Comparison of ENCODE assay signal across 1 cellular context in genomic region chr11:35619754-35620640, GRCh38.
TF ChIP-seq lines count a peak whose summit lies in the region.

No MANE protein-coding gene starts in this region.

TF ChIP-seq in HEK293, 187 proteins besides CTCF, POLR2A, EP300 and RAD21 (continued from another document):
- TF ChIP-seq ZBTB10 (tag by site-specific recombination; IDR thresholded peaks at IDR 0.05) (peak; percentile 47; the same call in 1 of the 2 replicates), ZNF596 (tag by site-specific recombination; IDR thresholded peaks at IDR 0.05) (no peak), ZNF157 (tag by site-specific recombination; IDR thresholded peaks at IDR 0.05) (no peak), ZNF394 (tag by site-specific recombination; IDR thresholded peaks at IDR 0.05; ENCODE audit: borderline replicate concordance) (no peak), BCL11B (tag by site-specific recombination; IDR thresholded peaks at IDR 0.05; ENCODE audit: low read depth) (no peak), ZBTB6 (tag by site-specific recombination; IDR thresholded peaks at IDR 0.05) (no peak), FEZF1 (tag by site-specific recombination; IDR thresholded peaks at IDR 0.05) (no peak), ZNF629 (tag by site-specific recombination; IDR thresholded peaks at IDR 0.05) (0 out of 2 replicates have a peak, but pooled peaks have one; percentile 33), ZNF133 (tag by site-specific recombination; IDR thresholded peaks at IDR 0.05) (no peak), ZBTB49 (tag by site-specific recombination; IDR thresholded peaks at IDR 0.05; ENCODE audit: low read depth) (no peak), ZNF214 (tag by site-specific recombination; IDR thresholded peaks at IDR 0.05; ENCODE audit: borderline replicate concordance) (no peak), ZNF335 (tag by site-specific recombination; conservative IDR thresholded peaks at IDR 0.05) (0 out of 2 replicates have a peak, but pooled peaks have one; percentile 36), ZNF701 (tag by site-specific recombination; IDR thresholded peaks at IDR 0.05) (no peak), ZNF561 (tag by site-specific recombination; IDR thresholded peaks at IDR 0.05; ENCODE audit: borderline replicate concordance) (no peak), ZNF510 (tag by site-specific recombination; IDR thresholded peaks at IDR 0.05; ENCODE audit: insufficient replicate concordance) (no peak)
